ENCODE assay signal across 8 cellular contexts in the genomic region with DNA sequence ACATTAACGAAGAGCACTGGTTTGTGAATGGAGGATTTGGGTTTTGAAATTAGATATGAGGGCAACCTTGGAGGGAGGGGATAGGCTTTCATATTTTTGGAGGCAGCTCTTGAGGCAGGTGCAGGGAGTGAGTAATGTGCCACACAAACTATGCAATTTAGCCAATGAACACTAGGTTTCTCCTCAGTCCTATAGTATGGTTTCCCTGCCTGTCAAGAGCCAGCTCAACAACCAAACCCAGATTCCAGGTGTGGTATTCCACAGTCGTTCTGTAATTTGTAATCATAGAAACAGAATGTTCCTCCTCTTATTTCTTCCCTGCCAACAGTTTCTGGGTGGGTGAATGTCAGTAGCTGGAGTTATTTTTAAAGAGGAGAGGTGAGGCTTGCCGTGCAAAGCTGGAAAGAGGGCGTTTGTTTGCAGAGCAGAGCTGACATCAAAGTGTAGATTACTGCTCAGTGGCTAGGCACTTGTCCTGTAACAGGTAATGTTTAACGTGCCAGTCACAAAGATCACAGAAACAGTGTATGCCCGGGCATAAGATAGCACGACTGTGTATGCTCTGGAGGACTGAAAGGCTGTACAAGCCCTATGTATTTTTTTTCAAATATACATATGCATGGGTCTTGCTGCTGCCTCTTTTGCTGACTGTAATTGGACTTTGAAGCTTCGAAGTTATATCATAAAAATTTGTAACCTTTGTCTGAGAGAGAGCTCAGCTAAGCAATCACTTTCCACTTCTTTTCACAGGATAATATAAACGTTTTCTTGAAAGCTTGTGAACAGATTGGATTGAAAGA.
DNase-seq lines count a peak whose midpoint lies in the region; ATAC-seq and TF ChIP-seq lines count a peak whose summit lies in the region.

No MANE protein-coding gene starts in this region.

- peak overlapping the region; percentile 77 to 91 (median 84) for H3K4me3 Mint-ChIP-seq in CD4-positive, alpha-beta memory T cell
- H3K4me3 Mint-ChIP-seq in stimulated activated memory B cell treated with anti-CD40 and anti-IgM and Interleukin-4, amounts not matched to agents 10 μg/mL and 1 μg/mL and 100 μg/mL, for 72 hours, result peak overlapping the region; percentile 42

- peaks cover 0 to 3% (median 0%) of the 10 kb centered on the region in 8 donors for H3K9me3 Mint-ChIP-seq in CD4-positive, alpha-beta memory T cell
- peaks cover 4% of the 10 kb centered on the region for H3K9me3 Mint-ChIP-seq in stimulated activated memory B cell treated with anti-CD40 and anti-IgM and Interleukin-4, amounts not matched to agents 10 μg/mL and 1 μg/mL and 100 μg/mL, for 72 hours

- TF ChIP-seq CTCF in VCaP (conservative IDR thresholded peaks at IDR 0.05) (peak; percentile 25; the same call in 1 of the 2 replicates), spleen (IDR thresholded peaks at IDR 0.05 in 8 of 11, conservative IDR thresholded peaks at IDR 0.05 in 3 of 11) (peak in 1 of 11 experiments; percentile 12)

- POLR2A ChIA-PET in CD4-positive, alpha-beta memory T cell (lab: Charles Lee; ENCODE audit: partially characterized antibody), result interaction anchor here (0.7 to 2.4 kb wide), 4 partner anchors 42 to 1125 kb away, joined by 3 to 8 read pairs (median 4); partner anchors contain the start of gene KCTD12

- no peaks in the 10 kb centered on the region for H3K36me3 Mint-ChIP-seq in CD4-positive, alpha-beta memory T cell
- peaks cover 11% of the 10 kb centered on the region for H3K36me3 Mint-ChIP-seq in stimulated activated memory B cell treated with anti-CD40 and anti-IgM and Interleukin-4, amounts not matched to agents 10 μg/mL and 1 μg/mL and 100 μg/mL, for 72 hours

- peak; percentile 54 for ATAC-seq in GM19438 (IDR thresholded peaks at IDR 0.05; ENCODE audit: low read depth, unreplicated experiment)
- peak; percentile 85 for ATAC-seq in left ventricle myocardium superior
- no peak for ATAC-seq in stimulated activated memory B cell treated with anti-CD40 and anti-IgM and Interleukin-4, amounts not matched to agents 10 μg/mL and 1 μg/mL and 100 μg/mL, for 72 hours

- H3K27ac ChIP-seq in CD4-positive, alpha-beta memory T cell (ENCODE audit: low read depth, low read length), result no peak overlapping the region
- H3K27ac ChIP-seq in VCaP (peak overlapping the region; percentile 80), spleen (peak overlapping the region in 3 of 8 donors; percentile 35 to 61 (median 41))

- 38 to 52% (median 49%) methylated on average over 9 of the region's 9 CpGs for WGBS in spleen, 5 donors

- peaks cover 54 to 80% (median 66%) of the 10 kb centered on the region in 4 donors for H3K4me1 Mint-ChIP-seq in CD4-positive, alpha-beta memory T cell
- H3K4me1 Mint-ChIP-seq in stimulated activated memory B cell treated with anti-CD40 and anti-IgM and Interleukin-4, amounts not matched to agents 10 μg/mL and 1 μg/mL and 100 μg/mL, for 72 hours, result peaks cover 26% of the 10 kb centered on the region

- no peaks in the 10 kb centered on the region for H3K27me3 Mint-ChIP-seq in CD4-positive, alpha-beta memory T cell
- H3K27me3 Mint-ChIP-seq in stimulated activated memory B cell treated with anti-CD40 and anti-IgM and Interleukin-4, amounts not matched to agents 10 μg/mL and 1 μg/mL and 100 μg/mL, for 72 hours, result no peaks in the 10 kb centered on the region

- H3K4me3 ChIP-seq in CD4-positive, alpha-beta memory T cell (ENCODE audit: low read length in 2 of 2), result peak overlapping the region in 1 of 2 donors; percentile 20
- H3K4me3 ChIP-seq in spleen, result peak overlapping the region in 1 of 8 donors; percentile 6

- CTCF ChIA-PET in CD4-positive, alpha-beta memory T cell (lab: Charles Lee; ENCODE audit: partially characterized antibody), result interaction anchor here (0.8 to 5.7 kb wide), 12 partner anchors 12 to 1125 kb away, joined by 3 to 32 read pairs (median 4); partner anchors contain the start of gene KCTD12

- no peak for TF ChIP-seq POLR2A in spleen (IDR thresholded peaks at IDR 0.05)

- no peaks in the 10 kb centered on the region for H3K27me3 ChIP-seq in CD4-positive, alpha-beta memory T cell (ENCODE audit: insufficient read depth, low read length)
- no peaks in the 10 kb centered on the region for H3K27me3 ChIP-seq in spleen (replicated peaks in 1 of 7)

- peak in 4 of 5 donors; percentile 24 to 29 (median 26) for DNase-seq in CD4-positive, alpha-beta memory T cell
- DNase-seq in HT1080 (ENCODE audit: low read depth) (peak; percentile 12), left ventricle myocardium superior (no peak), NCI-H128 (lab: John Stamatoyannopoulos, UW; ENCODE audit: unreplicated experiment) (no peak), spleen (no peak)

- H3K9me3 ChIP-seq in CD4-positive, alpha-beta memory T cell (ENCODE audit: control insufficient read depth in 1 of 2, low read length in 2 of 2), result no peaks in the 10 kb centered on the region
- no peaks in the 10 kb centered on the region for H3K9me3 ChIP-seq in spleen

- H3K27ac Mint-ChIP-seq in CD4-positive, alpha-beta memory T cell, result peak overlapping the region; percentile 62 to 87 (median 77)
- peak overlapping the region; percentile 15 for H3K27ac Mint-ChIP-seq in stimulated activated memory B cell treated with anti-CD40 and anti-IgM and Interleukin-4, amounts not matched to agents 10 μg/mL and 1 μg/mL and 100 μg/mL, for 72 hours

- intact Hi-C loops in CD4-positive, alpha-beta memory T cell (cut with micrococcal nuclease), result loop anchor here (1.0 to 10.0 kb wide), 7 partner anchors 43 to 1564 kb away; partner anchors contain the start of genes CLN5 and MYCBP2
- intact Hi-C loops in left ventricle myocardium superior (cut with micrococcal nuclease), result loop anchor here (5.0 kb wide), 1 partner anchor 37 kb away; no protein-coding TSS in a partner anchor
- intact Hi-C loops in spleen (cut with DNase I; ENCODE audit: low total_unique reads), result no loop called here

- peaks cover 64% of the 10 kb centered on the region for H3K4me1 ChIP-seq in CD4-positive, alpha-beta memory T cell (ENCODE audit: insufficient read depth, low read length)
- H3K4me1 ChIP-seq in spleen, result peaks cover 7 to 36% (median 19%) of the 10 kb centered on the region in 6 donors

- no peaks in the 10 kb centered on the region for H3K36me3 ChIP-seq in CD4-positive, alpha-beta memory T cell (ENCODE audit: insufficient read depth, low read length)
- no peaks in the 10 kb centered on the region for H3K36me3 ChIP-seq in spleen

Comparison
In these comparisons a context has a peak if more than half of its experiments do, and no peak if none do; other contexts are left out.
1. DNase-seq: peak in CD4-positive, alpha-beta memory T cell (4 of 5) and HT1080 (single experiment); none in left ventricle myocardium superior (single experiment), NCI-H128 (single experiment) and spleen (single experiment).